Comparison of ENCODE assay signal across 9 cellular contexts in the genomic region with DNA sequence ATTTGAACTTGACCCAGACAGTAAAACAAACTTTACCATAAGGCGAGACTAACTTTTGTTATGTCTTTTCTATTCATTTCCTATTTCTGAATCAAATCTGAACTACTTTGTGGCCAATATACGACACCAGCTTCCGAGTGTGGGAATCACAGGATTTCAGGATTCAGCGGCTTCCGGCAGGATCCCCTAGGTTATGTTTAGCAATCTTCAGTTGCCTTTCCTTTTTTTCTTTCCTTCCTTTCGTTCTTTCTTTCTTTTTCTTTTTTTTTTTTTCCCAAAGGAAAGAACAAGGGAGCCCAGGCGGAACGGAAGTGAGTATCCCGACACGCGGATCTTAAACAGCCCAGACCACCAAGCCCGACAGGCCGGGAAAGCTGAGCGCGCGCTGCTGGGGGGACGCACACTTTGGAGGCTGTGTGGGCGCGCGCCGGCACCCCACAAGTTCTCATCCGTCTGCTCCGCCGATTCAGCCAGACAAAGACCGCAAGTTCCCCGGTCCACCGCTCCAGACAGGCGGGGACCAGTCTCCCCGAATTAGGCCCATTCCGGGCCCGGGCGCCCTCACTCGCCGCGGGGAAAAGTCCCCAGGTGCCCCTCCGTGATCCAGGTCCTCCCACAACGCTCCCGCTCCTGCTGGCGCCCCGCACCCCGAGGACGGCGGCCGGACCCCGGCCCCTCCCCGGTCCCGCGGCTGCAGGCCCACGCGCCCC. TPM values are rescaled to one million over a fixed set of nuclear protein-coding genes. Genes with fewer than 3 reads are reported as not detected.
DNase-seq lines count a peak whose midpoint lies in the region; ATAC-seq, FAIRE-seq and TF ChIP-seq lines count a peak whose summit lies in the region.
"Had no signal": no experiment of that assay in that cellular context is flagged by ENCODE, and none has a peak within 500 bp of the region (broad histone marks: within the 10 kb centered on the region; RNA-seq: fewer than 3 reads in every experiment).

No MANE protein-coding gene starts in this region.

- peak overlapping the region; percentile 74 for H3K4me3 ChIP-seq in foreskin fibroblast (ENCODE audit: low read depth in 1 of 2, low read length in 2 of 2)
- H3K4me3 ChIP-seq in pancreas, result peak overlapping the region; percentile 67 to 89 (median 74)

- no peak for FAIRE-seq in pancreas (lab: Jason Lieb, UNC)
- FAIRE-seq: G401.6 had no signal

- peak overlapping the region; percentile 58 to 77 (median 68) for H3K27ac ChIP-seq in pancreas

- TF ChIP-seq CTCF in foreskin fibroblast (IDR thresholded peaks at IDR 0.05; ENCODE audit: low read depth, low read length) (no peak), pancreas (IDR thresholded peaks at IDR 0.05) (no peak)

- peaks cover 5 to 15% (median 14%) of the 10 kb centered on the region in 3 donors for H3K4me1 ChIP-seq in pancreas

- no peaks in the 10 kb centered on the region for H3K9me3 ChIP-seq in pancreas

- H3K36me3 ChIP-seq in pancreas, result no peaks in the 10 kb centered on the region

- ATAC-seq in pancreas (no peak), GM21737 (IDR thresholded peaks at IDR 0.05; ENCODE audit: unreplicated experiment) (no peak)

- WGBS in pancreas, 2 donors, result 0 to 1% methylated on average over 35 to 50 of the region's 50 CpGs

- intact Hi-C loops in pancreas (cut with DNase I), result no loop called here

- DNase-seq in NCI-H1417 (lab: John Stamatoyannopoulos, UW), result peak in 2 of 3 experiments; percentile 42 to 43
- no peak for DNase-seq in NCI-H1417 treated with DMSO at 0.1 percent for 48 hours (lab: John Stamatoyannopoulos, UW)
- peak; percentile 46 for DNase-seq in M059J (ENCODE audit: low read depth)
- peak; percentile 10 for DNase-seq in activated T-helper 1 cell treated with Interleukin-2 at 50 U/mL for 16 hours (ENCODE audit: low read depth)
- DNase-seq in foreskin fibroblast, result peak; percentile 20 to 55
- DNase-seq in pancreas, result peak in 4 of 6 donors; percentile 37 to 84 (median 58)
- no peak for DNase-seq in NCI-H1436 treated with DMSO at 0.1 percent for 48 hours (lab: John Stamatoyannopoulos, UW)

- H3K27me3 ChIP-seq in pancreas, result no peaks in the 10 kb centered on the region

RNA-seq across cellular contexts. Expression of gene TBC1D16, which starts 0.5 kb away (rescaled TPM):
- 9.3 and 15.3 TPM in 2 replicates for total RNA-seq in M059J (2014; rRNA removed; shearing (Covaris generic))
- 10 to 100 TPM; 17.1 to 31.4 (median 22.6) TPM for total RNA-seq in pancreas
- 10 to 100 TPM in 1 of 2 donors, 1 to 10 TPM in 1; 4.9 to 14.9 TPM for polyA plus RNA-seq in pancreas

RNA-seq across cellular contexts. Expression of gene CCDC40, which starts 1.3 kb away (rescaled TPM):
- total RNA-seq in M059J (2014; rRNA removed; shearing (Covaris generic)), result 0.94 and 1.3 TPM in 2 replicates
- 1 to 10 TPM; 1.9 to 6.2 (median 3.1) TPM for total RNA-seq in pancreas
- 10 to 100 TPM in 1 of 2 donors, 1 to 10 TPM in 1; 3.5 to 12.3 TPM for polyA plus RNA-seq in pancreas

Comparison
In these comparisons a context has a peak if more than half of its experiments do, and no peak if none do; other contexts are left out.
1. DNase-seq: peak in NCI-H1417 (2 of 3), M059J (single experiment), activated T-helper 1 cell treated with Interleukin-2 at 50 U/mL for 16 hours (single experiment), foreskin fibroblast (2 of 2) and pancreas (4 of 6); none in NCI-H1417 treated with DMSO at 0.1 percent for 48 hours (single experiment) and NCI-H1436 treated with DMSO at 0.1 percent for 48 hours (single experiment).